Comparison of ENCODE assay signal across 8 cellular contexts in genomic region chr13:19781526-19781925, GRCh38. TPM values are rescaled to one million over a fixed set of nuclear protein-coding genes. Genes with fewer than 3 reads are reported as not detected.
DNase-seq lines count a peak whose midpoint lies in the region; ATAC-seq and TF ChIP-seq lines count a peak whose summit lies in the region.

No MANE protein-coding gene starts in this region.

- H3K9me3 ChIP-seq in adrenal gland (replicated peaks in 1 of 3) (no peaks in the 10 kb centered on the region), liver (ENCODE audit: control insufficient read depth in 4 of 4, low read length in 3 of 4) (no peaks in the 10 kb centered on the region), tibial artery (no peaks in the 10 kb centered on the region)

- TF ChIP-seq RAD21 in liver (IDR thresholded peaks at IDR 0.05) = no peak

- TF ChIP-seq POLR2A in adrenal gland (IDR thresholded peaks at IDR 0.05) = no peak

- DNase-seq in activated T-cell treated with anti-CD3 and anti-CD28 coated beads, Interleukin-2, amount 50 U/mL, for 4 hours = no peak
- no peak for DNase-seq in activated T-cell treated with anti-CD3 and anti-CD28 coated beads, Interleukin-2, amount 50 U/mL, for 1 hour
- DNase-seq in adrenal gland (no peak), tibial artery (no peak), middle frontal gyrus (ENCODE audit: extremely low spot score, low spot score) (no peak), OCI-M2 (lab: John Stamatoyannopoulos, UW; ENCODE audit: unreplicated experiment) (no peak)

- H3K4me3 ChIP-seq in adrenal gland = peak overlapping the region; percentile 69 to 89 (median 82)
- peak overlapping the region; percentile 80 to 95 (median 91) for H3K4me3 ChIP-seq in liver (ENCODE audit: low read depth in 1 of 3, low read length in 3 of 3)
- H3K4me3 ChIP-seq in tibial artery = peak overlapping the region; percentile 87 to 95

- peak overlapping the region; percentile 82 to 98 for H3K9ac ChIP-seq in liver (ENCODE audit: low read depth in 1 of 2, low read length in 2 of 2)

- peaks cover 7 to 12% of the 10 kb centered on the region in 2 donors for H3K4me1 ChIP-seq in adrenal gland (replicated peaks in 1 of 2)
- H3K4me1 ChIP-seq in liver (ENCODE audit: control insufficient read depth in 4 of 4, insufficient read depth in 4 of 4, low read length in 3 of 4) = peaks cover 0 to 5% (median 1%) of the 10 kb centered on the region in 4 donors
- peaks cover 0 to 13% (median 4%) of the 10 kb centered on the region in 4 donors for H3K4me1 ChIP-seq in tibial artery

- no peaks in the 10 kb centered on the region for H3K27me3 Mint-ChIP-seq in activated T-cell treated with anti-CD3 and anti-CD28 coated beads, Interleukin-2, amount 50 U/mL, for 4 hours (ENCODE audit: low read depth)

- H3K27ac ChIP-seq in adrenal gland = peak overlapping the region in 3 of 5 donors; percentile 93 to 95 (median 94)
- H3K27ac ChIP-seq in liver (ENCODE audit: low read depth in 1 of 2, low read length in 2 of 2) = peak overlapping the region; percentile 92 to 95
- H3K27ac ChIP-seq in tibial artery = peak overlapping the region; percentile 97

- WGBS in adrenal gland, 4 donors = 7 to 11% (median 9%) methylated on average over 9 of the region's 9 CpGs
- WGBS in liver = 15% methylated on average over 9 of the region's 9 CpGs

- H3K36me3 Mint-ChIP-seq in activated T-cell treated with anti-CD3 and anti-CD28 coated beads, Interleukin-2, amount 50 U/mL, for 4 hours (ENCODE audit: insufficient read depth) = peaks cover 2% of the 10 kb centered on the region

- peak overlapping the region; percentile 97 for H3K4me3 Mint-ChIP-seq in activated T-cell treated with anti-CD3 and anti-CD28 coated beads, Interleukin-2, amount 50 U/mL, for 4 hours

- intact Hi-C loops in adrenal gland (cut with DNase I) = loop anchor here (5.0 to 10.0 kb wide), 2 partner anchors 81 to 147 kb away; partner anchors contain the start of genes MPHOSPH8 (in 1 of the 2) and ZMYM5 (in 1 of the 2)
- intact Hi-C loops in tibial artery (cut with DNase I; ENCODE audit: low total_unique reads) = no loop called here

- TF ChIP-seq CTCF in adrenal gland (IDR thresholded peaks at IDR 0.05) = no peak
- TF ChIP-seq CTCF in liver (IDR thresholded peaks at IDR 0.05; ENCODE audit: low read depth, low read length, missing input control) = no peak
- no peak for TF ChIP-seq CTCF in tibial artery (IDR thresholded peaks at IDR 0.05)

- H3K36me3 ChIP-seq in adrenal gland (replicated peaks in 1 of 2) (no peaks in the 10 kb centered on the region), liver (ENCODE audit: control insufficient read depth in 4 of 4, insufficient read depth in 3 of 4, low read depth in 1 of 4, low read length in 3 of 4) (peaks cover 0 to 2% (median 0%) of the 10 kb centered on the region in 4 donors), tibial artery (peaks cover 0 to 5% (median 0%) of the 10 kb centered on the region in 3 donors)

- H3K9me3 Mint-ChIP-seq in activated T-cell treated with anti-CD3 and anti-CD28 coated beads, Interleukin-2, amount 50 U/mL, for 4 hours = no peaks in the 10 kb centered on the region

- H3K4me1 Mint-ChIP-seq in activated T-cell treated with anti-CD3 and anti-CD28 coated beads, Interleukin-2, amount 50 U/mL, for 4 hours (ENCODE audit: low read depth) = peaks cover 5% of the 10 kb centered on the region

- H3K27me3 ChIP-seq in adrenal gland (no peaks in the 10 kb centered on the region), liver (ENCODE audit: control insufficient read depth in 4 of 4, insufficient read depth in 4 of 4, low read length in 3 of 4) (no peaks in the 10 kb centered on the region), tibial artery (no peaks in the 10 kb centered on the region)

- ATAC-seq in activated T-cell treated with anti-CD3 and anti-CD28 coated beads, Interleukin-2, amount 50 U/mL, for 4 hours = no peak
- no peak for ATAC-seq in GM18873 (IDR thresholded peaks at IDR 0.05; ENCODE audit: low FRiP score, unreplicated experiment)

TF ChIP-seq in liver, 16 proteins besides CTCF, POLR2A, EP300 and RAD21:
- TF ChIP-seq HNF4A (conservative IDR thresholded peaks at IDR 0.05) = no peak
- TF ChIP-seq, protein P1, sequence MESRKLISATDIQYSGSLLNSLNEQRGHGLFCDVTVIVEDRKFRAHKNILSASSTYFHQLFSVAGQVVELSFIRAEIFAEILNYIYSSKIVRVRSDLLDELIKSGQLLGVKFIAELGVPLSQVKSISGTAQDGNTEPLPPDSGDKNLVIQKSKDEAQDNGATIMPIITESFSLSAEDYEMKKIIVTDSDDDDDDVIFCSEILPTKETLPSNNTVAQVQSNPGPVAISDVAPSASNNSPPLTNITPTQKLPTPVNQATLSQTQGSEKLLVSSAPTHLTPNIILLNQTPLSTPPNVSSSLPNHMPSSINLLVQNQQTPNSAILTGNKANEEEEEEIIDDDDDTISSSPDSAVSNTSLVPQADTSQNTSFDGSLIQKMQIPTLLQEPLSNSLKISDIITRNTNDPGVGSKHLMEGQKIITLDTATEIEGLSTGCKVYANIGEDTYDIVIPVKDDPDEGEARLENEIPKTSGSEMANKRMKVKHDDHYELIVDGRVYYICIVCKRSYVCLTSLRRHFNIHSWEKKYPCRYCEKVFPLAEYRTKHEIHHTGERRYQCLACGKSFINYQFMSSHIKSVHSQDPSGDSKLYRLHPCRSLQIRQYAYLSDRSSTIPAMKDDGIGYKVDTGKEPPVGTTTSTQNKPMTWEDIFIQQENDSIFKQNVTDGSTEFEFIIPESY (IDR thresholded peaks at IDR 0.05) = no peak

RNA-seq across cellular contexts. Expression of gene PSPC1, which starts 1.2 kb away (rescaled TPM):
- total RNA-seq in activated T-cell treated with anti-CD3 and anti-CD28 coated beads, Interleukin-2, amount 50 U/mL, for 4 hours = 10 to 100 TPM; 75.9 to 80.0 (median 75.9) TPM
- total RNA-seq in adrenal gland = 10 to 100 TPM; 36.9 to 69.0 (median 44.5) TPM
- 10 to 100 TPM; 48.4 to 57.1 (median 53.7) TPM for polyA plus RNA-seq in adrenal gland
- total RNA-seq in liver = 10 to 100 TPM; 31.7 to 38.2 TPM
- 1 to 10 TPM; 7.8 to 8.5 TPM for polyA plus RNA-seq in liver
